Comparison of ENCODE assay signal across 33 cellular contexts in genomic region chr4:69707807-69708206, GRCh38. TPM values are rescaled to one million over a fixed set of nuclear protein-coding genes. Genes with fewer than 3 reads are reported as not detected.
DNase-seq lines count a peak whose midpoint lies in the region; ATAC-seq and TF ChIP-seq lines count a peak whose summit lies in the region.
"Had no signal": no experiment of that assay in that cellular context is flagged by ENCODE, and none has a peak within 500 bp of the region (broad histone marks: within the 10 kb centered on the region; RNA-seq: fewer than 3 reads in every experiment).

No MANE protein-coding gene starts in this region.

- peak overlapping the region; percentile 61 for H3K27ac ChIP-seq in PC-3 (ENCODE audit: low read length)
- no peak overlapping the region for H3K27ac ChIP-seq in GM23338 (ENCODE audit: low read depth)
- H3K27ac ChIP-seq in dorsolateral prefrontal cortex: no peak overlapping the region
- no peak overlapping the region for H3K27ac ChIP-seq in substantia nigra (ENCODE audit: low read depth, low read length, poor library complexity, severe bottlenecking)
- H3K27ac ChIP-seq: BLaER1, esophagus muscularis mucosa, GM23248, KMS-11, neutrophil, suprapubic skin had no signal

- intact Hi-C loops in PC-3 (cut with micrococcal nuclease) (no loop called here), dorsolateral prefrontal cortex (cut with DNase I) (no loop called here)

- no peak overlapping the region for H3K9ac ChIP-seq in PC-3 (ENCODE audit: low read length)
- H3K9ac ChIP-seq: BLaER1, GM23248, KMS-11 had no signal

- H3F3A ChIP-seq in PC-3 (ENCODE audit: low read length, unreplicated experiment): no peaks in the 10 kb centered on the region
- H3F3A ChIP-seq in GM23338 (replicated peaks; ENCODE audit: low read depth): no peaks in the 10 kb centered on the region

- H3K79me2 ChIP-seq in PC-3 (ENCODE audit: low read length) (no peaks in the 10 kb centered on the region), GM23338 (replicated peaks; ENCODE audit: insufficient read depth) (no peaks in the 10 kb centered on the region)

- H4K20me1 ChIP-seq in PC-3 (ENCODE audit: low read length) (no peaks in the 10 kb centered on the region), GM23338 (replicated peaks; ENCODE audit: insufficient read depth) (no peaks in the 10 kb centered on the region)
- H4K20me1 ChIP-seq: BLaER1 had no signal

- H3K9me2 ChIP-seq in PC-3 (replicated peaks; ENCODE audit: low read length) (no peaks in the 10 kb centered on the region), GM23338 (ENCODE audit: insufficient read depth) (0 out of 2 replicates have a peak, but pooled peaks cover 6% of the 10 kb centered on the region)

- H3K9me3 Mint-ChIP-seq in mesothelial cell of epicardium (peaks cover 9% of the 10 kb centered on the region), GM23338 (peaks cover 18% of the 10 kb centered on the region)

- H3K4me1 Mint-ChIP-seq in mesothelial cell of epicardium (peaks cover 9% of the 10 kb centered on the region), GM23338 (no peaks in the 10 kb centered on the region)
- H3K4me1 Mint-ChIP-seq: memory B cell; stimulated activated effector memory CD8-positive, alpha-beta T cell treated with anti-CD3 and anti-CD28 coated beads, Interleukin-12 subunit alpha, Interleukin-12 subunit beta, amount 100 ng/mL, for 72 hours had no signal

- H3K4me3 ChIP-seq in PC-3 (ENCODE audit: low read length) (no peak overlapping the region; the same call in 1 of the 2 replicates), epithelial cell of esophagus (ENCODE audit: low read length) (no peak overlapping the region), GM23338 (no peak overlapping the region), dorsolateral prefrontal cortex (no peak overlapping the region)
- H3K4me3 ChIP-seq: BLaER1, esophagus muscularis mucosa, GM23248, smooth muscle cell, suprapubic skin had no signal

- no peak for TF ChIP-seq CTCF in PC-3 (conservative IDR thresholded peaks at IDR 0.05; ENCODE audit: low read depth, low read length)
- no peak for TF ChIP-seq CTCF in epithelial cell of esophagus (IDR thresholded peaks at IDR 0.05; ENCODE audit: insufficient read depth, low read depth, low read length, missing control alignments)
- no peak for TF ChIP-seq CTCF in mesothelial cell of epicardium (IDR thresholded peaks at IDR 0.05; ENCODE audit: unreplicated experiment)
- no peak for TF ChIP-seq CTCF in GM23338 (conservative IDR thresholded peaks at IDR 0.05; ENCODE audit: low read depth in 2 of 2)
- no peak for TF ChIP-seq CTCF in dorsolateral prefrontal cortex (IDR thresholded peaks at IDR 0.05 in 54 of 56, conservative IDR thresholded peaks at IDR 0.05 in 2 of 56; ENCODE audit: low read depth in 1 of 56, partially characterized antibody in 56 of 56)

- H3K4me1 ChIP-seq in PC-3 (ENCODE audit: insufficient read depth, low read length) (peaks cover 13% of the 10 kb centered on the region), GM23338 (ENCODE audit: insufficient read depth) (no peaks in the 10 kb centered on the region)
- H3K4me1 ChIP-seq: BLaER1, esophagus muscularis mucosa had no signal

- H2AFZ ChIP-seq in PC-3 (ENCODE audit: low read length) (no peak overlapping the region), GM23338 (no peak overlapping the region)
- H2AFZ ChIP-seq: GM23248 had no signal

- H3K36me3 ChIP-seq in PC-3 (ENCODE audit: low read depth, low read length): no peaks in the 10 kb centered on the region
- H3K36me3 ChIP-seq in GM23338 (ENCODE audit: insufficient read depth): no peaks in the 10 kb centered on the region; the same call in 1 of the 2 replicates
- H3K36me3 ChIP-seq: BLaER1, esophagus muscularis mucosa, neutrophil, suprapubic skin had no signal

- H3K27me3 ChIP-seq in PC-3 (ENCODE audit: low read length) (no peaks in the 10 kb centered on the region), GM23338 (ENCODE audit: insufficient read depth) (no peaks in the 10 kb centered on the region), dorsolateral prefrontal cortex (peaks cover 0 to 5% (median 0%) of the 10 kb centered on the region in 45 donors)
- H3K27me3 ChIP-seq: BLaER1, esophagus muscularis mucosa, neutrophil, suprapubic skin had no signal

- peak; percentile 67 for DNase-seq in PC-3
- peak; percentile 87 for DNase-seq in epithelial cell of esophagus (ENCODE audit: low read depth)
- no peak for DNase-seq in mesothelial cell of epicardium (ENCODE audit: low spot score in 2 of 2, unreplicated experiment in 2 of 2)
- DNase-seq in GM23338 (ENCODE audit: low spot score): no peak
- no peak for DNase-seq in erythroblast (lab: John Stamatoyannopoulos, UW)
- no peak for DNase-seq in dorsolateral prefrontal cortex
- no peak for DNase-seq in substantia nigra (lab: John Stamatoyannopoulos, UW)
- DNase-seq: activated CD8-positive, alpha-beta T cell treated with anti-CD3 and anti-CD28 coated beads for 36 hours; activated effector memory CD4-positive, alpha-beta T cell treated with anti-CD3 and anti-CD28 coated beads, Interleukin-2, amount 50 U/mL, for 16 hours; activated naive CD8-positive, alpha-beta T cell treated with anti-CD3 and anti-CD28 coated beads, Interleukin-2, amount 10 ng/mL, durations not matched to agents 7 days and 5 days; activated T-cell treated with anti-CD3 and anti-CD28 coated beads for 4 hours; COR-L47; DMS79; GF-D8; kidney; NCI-H1930; NCI-H748 treated with DMSO at 0.1 percent for 48 hours; SHP77; T-cell had no signal

- H3K27ac Mint-ChIP-seq in mesothelial cell of epicardium (peak overlapping the region; percentile 64), GM23338 (no peak overlapping the region)
- H3K27ac Mint-ChIP-seq: activated CD8-positive, alpha-beta T cell treated with anti-CD3 and anti-CD28 coated beads for 36 hours; activated naive CD8-positive, alpha-beta T cell treated with anti-CD3 and anti-CD28 coated beads, Interleukin-2, amount 10 ng/mL, durations not matched to agents 7 days and 5 days; memory B cell; stimulated activated effector memory CD8-positive, alpha-beta T cell treated with anti-CD3 and anti-CD28 coated beads, Interleukin-12 subunit alpha, Interleukin-12 subunit beta, amount 100 ng/mL, for 72 hours; T-cell had no signal

- POLR2A ChIA-PET in PC-3 (lab: Charles Lee; ENCODE audit: unreplicated experiment): interaction anchor here (0.5 kb wide), 1 partner anchor 173 kb away, joined by 3 read pairs; no protein-coding TSS in a partner anchor

- CTCF ChIA-PET in PC-3 (lab: Charles Lee): no interaction called here

- H3K27me3 Mint-ChIP-seq in mesothelial cell of epicardium (ENCODE audit: low read depth) (peaks cover 3% of the 10 kb centered on the region), GM23338 (ENCODE audit: insufficient read depth, low read depth, poor library complexity) (no peaks in the 10 kb centered on the region)
- H3K27me3 Mint-ChIP-seq: activated CD8-positive, alpha-beta T cell treated with anti-CD3 and anti-CD28 coated beads for 36 hours; activated naive CD8-positive, alpha-beta T cell treated with anti-CD3 and anti-CD28 coated beads, Interleukin-2, amount 10 ng/mL, durations not matched to agents 7 days and 5 days; memory B cell; T-cell had no signal

- peak; percentile 67 for ATAC-seq in GM19023 (IDR thresholded peaks at IDR 0.05; ENCODE audit: unreplicated experiment)
- peak; percentile 73 for ATAC-seq in PC-3
- ATAC-seq in GM23338: no peak
- ATAC-seq: activated CD4-positive, CD25-positive, alpha-beta regulatory T cell treated with anti-CD3 and anti-CD28 coated beads, Interleukin-2, amount 50 U/mL, for 24 hours; activated CD8-positive, alpha-beta T cell treated with anti-CD3 and anti-CD28 coated beads for 36 hours; stimulated activated effector memory CD8-positive, alpha-beta T cell treated with anti-CD3 and anti-CD28 coated beads, Interleukin-12 subunit alpha, Interleukin-12 subunit beta, amount 100 ng/mL, for 72 hours; T-cell had no signal

- no TSS peak for BruUV-seq in PC-3 (replicated peaks; lab: Mats Ljungman, UMichigan)

- peak overlapping the region; percentile 37; the same call in 1 of the 2 replicates for H3K4me2 ChIP-seq in PC-3 (ENCODE audit: low read length)
- no peak overlapping the region for H3K4me2 ChIP-seq in GM23338
- H3K4me2 ChIP-seq: BLaER1, KMS-11, smooth muscle cell had no signal

- H3K36me3 Mint-ChIP-seq in mesothelial cell of epicardium (peaks cover 5% of the 10 kb centered on the region), GM23338 (ENCODE audit: low read depth) (peaks cover 9% of the 10 kb centered on the region)
- H3K36me3 Mint-ChIP-seq: activated naive CD8-positive, alpha-beta T cell treated with anti-CD3 and anti-CD28 coated beads, Interleukin-2, amount 10 ng/mL, durations not matched to agents 7 days and 5 days; memory B cell; stimulated activated effector memory CD8-positive, alpha-beta T cell treated with anti-CD3 and anti-CD28 coated beads, Interleukin-12 subunit alpha, Interleukin-12 subunit beta, amount 100 ng/mL, for 72 hours; T-cell had no signal

- H3K4me3 Mint-ChIP-seq in mesothelial cell of epicardium: no peak overlapping the region
- no peak overlapping the region for H3K4me3 Mint-ChIP-seq in GM23338
- H3K4me3 Mint-ChIP-seq: activated CD8-positive, alpha-beta T cell treated with anti-CD3 and anti-CD28 coated beads for 36 hours; activated naive CD8-positive, alpha-beta T cell treated with anti-CD3 and anti-CD28 coated beads, Interleukin-2, amount 10 ng/mL, durations not matched to agents 7 days and 5 days; memory B cell; stimulated activated effector memory CD8-positive, alpha-beta T cell treated with anti-CD3 and anti-CD28 coated beads, Interleukin-12 subunit alpha, Interleukin-12 subunit beta, amount 100 ng/mL, for 72 hours; T-cell had no signal

- H3K9me3 ChIP-seq in PC-3 (ENCODE audit: low read length): no peaks in the 10 kb centered on the region
- H3K9me3 ChIP-seq: esophagus muscularis mucosa, neutrophil, suprapubic skin had no signal

- TF ChIP-seq POLR2A in erythroblast (IDR thresholded peaks at IDR 0.05; ENCODE audit: low read length): no peak

TF ChIP-seq in GM23338, 12 proteins besides CTCF, POLR2A, EP300 and RAD21 (continues in another document):
- no peak for TF ChIP-seq CREB1 (CRISPR knock-in tag; IDR thresholded peaks at IDR 0.05; ENCODE audit: low read depth)
- no peak for TF ChIP-seq ZNF331 (CRISPR knock-in tag; IDR thresholded peaks at IDR 0.05; ENCODE audit: low read depth)
- no peak for TF ChIP-seq ZNF114 (CRISPR knock-in tag; IDR thresholded peaks at IDR 0.05)
- no peak for TF ChIP-seq EZH2 (IDR thresholded peaks at IDR 0.05; ENCODE audit: low read depth, unreplicated experiment)

RNA-seq across cellular contexts. Expression of gene SULT1B1, which starts 52.6 kb away (rescaled TPM):
- total RNA-seq in PC-3 (2014; rRNA removed): 0.04 and 0.17 TPM in 2 replicates
- 0.34 to 0.51 TPM (median 0.38 TPM) in 3 replicates for total RNA-seq in mesothelial cell of epicardium
- total RNA-seq in GM23338 (2014; rRNA removed; shearing (Covaris generic)): not detected in 2 replicates
- not detected in 2 replicates for polyA plus RNA-seq in GM23338 (2016; fragmentation: Nextera tagmentation; extraction: Ambion mirVana)
- total RNA-seq in dorsolateral prefrontal cortex: 1 to 10 TPM in 85 of 120 experiments, under 1 TPM in 35; 0.22 to 6.4 (median 1.6) TPM
- total RNA-seq: myocyte, smooth muscle cell had no signal
- polyA plus RNA-seq: smooth muscle cell had no signal

RNA-seq across cellular contexts. Expression of gene UGT2A1, which starts 54.8 kb away (rescaled TPM):
- total RNA-seq in PC-3 (2014; rRNA removed) (not detected in 2 replicates), mesothelial cell of epicardium (not detected in 3 replicates), dorsolateral prefrontal cortex (not detected)
- not detected in 2 replicates for total RNA-seq in GM23338 (2014; rRNA removed; shearing (Covaris generic))
- not detected in 2 replicates for polyA plus RNA-seq in GM23338 (2016; fragmentation: Nextera tagmentation; extraction: Ambion mirVana)
- total RNA-seq: activated CD8-positive, alpha-beta T cell treated with anti-CD3 and anti-CD28 coated beads for 36 hours; activated naive CD8-positive, alpha-beta T cell treated with anti-CD3 and anti-CD28 coated beads, Interleukin-2, amount 10 ng/mL, durations not matched to agents 7 days and 5 days; astrocyte; esophagus muscularis mucosa; GM23248; kidney; myocyte; OCI-LY7; smooth muscle cell; T-cell had no signal
- polyA plus RNA-seq: GM23248, smooth muscle cell had no signal

Comparison
In these comparisons a context has a peak if more than half of its experiments do, and no peak if none do; other contexts are left out.
1. DNase-seq: peak in PC-3 (single experiment) and epithelial cell of esophagus (single experiment); none in mesothelial cell of epicardium (0 of 2), GM23338 (single experiment), erythroblast (0 of 2), dorsolateral prefrontal cortex (0 of 10) and substantia nigra (0 of 49).